In genomic region chr19:49117677-49118564, GRCh38 we compare ENCODE assay signal across 7 cellular contexts. TPM values are rescaled to one million over a fixed set of nuclear protein-coding genes. Genes with fewer than 3 reads are reported as not detected.
A peak's percentile ranks its signal among the peaks of the same experiment; 100 is the strongest.
DNase-seq lines count a peak whose midpoint lies in the region; ATAC-seq lines count a peak whose summit lies in the region.
"Had no signal": no experiment of that assay in that cellular context is flagged by ENCODE, and none has a peak within 500 bp of the region (broad histone marks: within the 10 kb centered on the region; RNA-seq: fewer than 3 reads in every experiment).

No MANE protein-coding gene starts in this region.

- H3K4me2 ChIP-seq in Karpas-422 (ENCODE audit: low read depth, low read length, poor library complexity, severe bottlenecking) = peak overlapping the region; percentile 83

- no peaks in the 10 kb centered on the region for H4K20me1 ChIP-seq in Karpas-422 (ENCODE audit: insufficient read depth, low read depth, low read length)

- peak overlapping the region; percentile 69 for H3K4me3 ChIP-seq in Karpas-422 (ENCODE audit: low read length)
- H3K4me3 ChIP-seq in effector memory CD4-positive, alpha-beta T cell (ENCODE audit: insufficient read depth, low read depth, low read length, poor library complexity, severe bottlenecking) = peak overlapping the region; percentile 71
- H3K4me3 ChIP-seq in rectal smooth muscle tissue (ENCODE audit: low read length) = peak overlapping the region; percentile 86

- no peak overlapping the region; the same call in 1 of the 2 replicates for H2AFZ ChIP-seq in Karpas-422 (ENCODE audit: low read length)

- DNase-seq in Karpas-422 (no peak), retina (no peak)
- no peak for DNase-seq in effector memory CD4-positive, alpha-beta T cell

- ATAC-seq in HG03159 (IDR thresholded peaks at IDR 0.05; ENCODE audit: unreplicated experiment) = no peak
- ATAC-seq in HG03521 (IDR thresholded peaks at IDR 0.05; ENCODE audit: unreplicated experiment) = no peak

- H3K27me3 ChIP-seq in Karpas-422 (ENCODE audit: low read length) = no peaks in the 10 kb centered on the region; the same call in 1 of the 2 replicates
- no peaks in the 10 kb centered on the region for H3K27me3 ChIP-seq in effector memory CD4-positive, alpha-beta T cell (replicated peaks; ENCODE audit: control insufficient read depth, insufficient read depth, low read length, poor library complexity, severe bottlenecking)
- peaks cover 3% of the 10 kb centered on the region for H3K27me3 ChIP-seq in rectal smooth muscle tissue (ENCODE audit: control insufficient read depth, insufficient read depth, low read length)

- H3K4me1 ChIP-seq in Karpas-422 (ENCODE audit: low read length) (peaks cover 46% of the 10 kb centered on the region), rectal smooth muscle tissue (ENCODE audit: control insufficient read depth, insufficient read depth, low read length) (peaks cover 4% of the 10 kb centered on the region)
- H3K4me1 ChIP-seq in effector memory CD4-positive, alpha-beta T cell (ENCODE audit: control insufficient read depth, insufficient read depth, low read length, poor library complexity, severe bottlenecking) = peaks cover 28% of the 10 kb centered on the region

- no peaks in the 10 kb centered on the region for H3K79me2 ChIP-seq in Karpas-422 (ENCODE audit: low read length)

- no peaks in the 10 kb centered on the region for H3K9me3 ChIP-seq in Karpas-422 (ENCODE audit: low read length)
- H3K9me3 ChIP-seq in effector memory CD4-positive, alpha-beta T cell (ENCODE audit: control insufficient read depth, low read length) = no peaks in the 10 kb centered on the region

- H3K9ac ChIP-seq in Karpas-422 (ENCODE audit: low read length) (peak overlapping the region; percentile 80), rectal smooth muscle tissue (ENCODE audit: low read length) (peak overlapping the region; percentile 92)

- H3K36me3 ChIP-seq in Karpas-422 (ENCODE audit: insufficient read depth, low read length) (no peaks in the 10 kb centered on the region), rectal smooth muscle tissue (ENCODE audit: control insufficient read depth, insufficient read depth, low read length) (no peaks in the 10 kb centered on the region)
- H3K36me3 ChIP-seq in effector memory CD4-positive, alpha-beta T cell (ENCODE audit: control insufficient read depth, insufficient read depth, low read length) = no peaks in the 10 kb centered on the region

- no peaks in the 10 kb centered on the region for H3K9me2 ChIP-seq in Karpas-422 (replicated peaks; ENCODE audit: insufficient read depth, low read length)

- 0 out of 2 replicates have a peak overlapping the region, but pooled peaks have one; percentile 5 for H3K27ac ChIP-seq in Karpas-422 (ENCODE audit: low read length)
- peak overlapping the region; percentile 81 for H3K27ac ChIP-seq in effector memory CD4-positive, alpha-beta T cell (ENCODE audit: insufficient read depth, low read length, poor library complexity, severe bottlenecking)
- peak overlapping the region; percentile 96 for H3K27ac ChIP-seq in rectal smooth muscle tissue (ENCODE audit: low read depth, low read length)

RNA-seq across cellular contexts. Expression of gene C19orf73, which starts 1.0 kb away (rescaled TPM):
- 3.4 and 5.5 TPM in 2 replicates for total RNA-seq in Karpas-422 (2014; rRNA removed; shearing (Covaris generic); ENCODE audit: low replicate concordance)
- total RNA-seq: myocyte had no signal

RNA-seq across cellular contexts. Expression of gene PPFIA3, which starts 1.4 kb away (rescaled TPM):
- total RNA-seq in Karpas-422 (2014; rRNA removed; shearing (Covaris generic); ENCODE audit: low replicate concordance) = 5.4 and 7.9 TPM in 2 replicates

RNA-seq across cellular contexts. Expression of gene LIN7B, which starts 3.8 kb away (rescaled TPM):
- 6.4 and 23.4 TPM in 2 replicates for total RNA-seq in Karpas-422 (2014; rRNA removed; shearing (Covaris generic); ENCODE audit: low replicate concordance)

RNA-seq across cellular contexts. Expression of gene SNRNP70, which starts 32.7 kb away (rescaled TPM):
- total RNA-seq in Karpas-422 (2014; rRNA removed; shearing (Covaris generic); ENCODE audit: low replicate concordance) = 420 and 646 TPM in 2 replicates

RNA-seq across cellular contexts. Expression of gene HRC, which starts 37.3 kb away (rescaled TPM):
- total RNA-seq in Karpas-422 (2014; rRNA removed; shearing (Covaris generic); ENCODE audit: low replicate concordance) = not detected in 2 replicates

Comparison
In these comparisons a context has a peak if more than half of its experiments do, and no peak if none do; other contexts are left out.
1. H3K27ac ChIP-seq: peak in every context shown above with its lines; median percentile 96 in rectal smooth muscle tissue; 81 in effector memory CD4-positive, alpha-beta T cell; 5 in Karpas-422.